Comparison of ENCODE assay signal across 8 cellular contexts in the genomic region with DNA sequence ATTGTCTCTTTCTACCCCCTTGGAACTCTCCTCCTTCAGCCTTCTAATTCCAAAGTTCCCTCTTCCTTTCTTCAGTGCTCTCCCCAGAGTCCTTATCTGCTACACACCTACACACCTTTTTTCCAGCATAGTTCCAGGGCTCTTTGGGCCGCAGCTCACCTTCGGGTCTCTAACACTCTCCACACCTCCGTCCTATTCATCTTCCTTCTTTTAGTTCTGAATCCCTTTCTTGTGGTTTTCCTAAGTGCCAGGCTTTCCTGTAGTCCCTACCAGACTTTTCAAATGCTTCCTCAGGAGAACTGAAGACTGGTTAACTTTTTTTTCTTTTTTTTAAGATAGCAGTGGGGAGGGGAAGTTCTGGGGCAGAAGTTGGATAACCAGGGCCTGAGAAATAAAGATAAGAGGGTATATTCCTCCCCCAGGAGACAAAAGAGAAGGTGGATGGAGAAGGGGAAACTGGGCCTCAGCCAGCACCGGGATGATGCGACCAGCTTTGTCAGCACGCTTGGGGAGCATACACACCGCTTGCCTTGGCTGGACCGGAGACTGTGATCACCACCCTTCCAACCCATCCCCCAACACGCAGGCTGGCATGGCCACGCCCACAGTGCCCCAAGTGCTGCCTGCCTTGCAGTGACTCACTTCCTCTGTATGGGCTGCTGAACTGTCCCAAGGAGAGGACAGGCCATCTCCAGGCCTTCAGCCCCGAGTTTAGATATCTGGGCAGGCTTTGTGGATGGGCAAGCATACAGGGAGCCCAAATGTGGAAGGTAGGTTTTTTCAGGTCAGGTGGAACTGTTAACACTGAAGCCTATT. TPM values are rescaled to one million over a fixed set of nuclear protein-coding genes. Genes with fewer than 3 reads are reported as not detected.
DNase-seq lines count a peak whose midpoint lies in the region; ATAC-seq and TF ChIP-seq lines count a peak whose summit lies in the region.

No MANE protein-coding gene starts in this region.

- no peaks in the 10 kb centered on the region for H3K36me3 Mint-ChIP-seq in osteocyte (ENCODE audit: unreplicated experiment)

- no peaks in the 10 kb centered on the region for H3K36me3 ChIP-seq in H7 (replicated peaks; ENCODE audit: control insufficient read depth, insufficient read depth, low read length)
- H3K36me3 ChIP-seq in gastroesophageal sphincter = no peaks in the 10 kb centered on the region
- H3K36me3 ChIP-seq in thoracic aorta = no peaks in the 10 kb centered on the region

- H3K27ac Mint-ChIP-seq in osteocyte (ENCODE audit: unreplicated experiment) = peak overlapping the region; percentile 96

- TF ChIP-seq POLR2A in gastroesophageal sphincter (IDR thresholded peaks at IDR 0.05) = peak in 1 of 2 donors; percentile 10

- DNase-seq in H7 (peak; percentile 56), RWPE1 (ENCODE audit: low spot score) (peak; percentile 84), osteocyte (ENCODE audit: extremely low spot score, unreplicated experiment) (peak; percentile 90), thoracic aorta (ENCODE audit: low spot score) (peak; percentile 77)
- peak; percentile 52 for DNase-seq in activated T-helper 1 cell treated with anti-CD3 and anti-CD28 coated beads, Interleukin-2, amount 50 U/mL, for 16 hours (ENCODE audit: low read depth in 1 of 2, low spot score in 1 of 2)

- H3K27me3 ChIP-seq in H7 (ENCODE audit: control insufficient read depth, insufficient read depth, low read length) (no peaks in the 10 kb centered on the region), gastroesophageal sphincter (no peaks in the 10 kb centered on the region), thoracic aorta (replicated peaks; ENCODE audit: insufficient read depth) (no peaks in the 10 kb centered on the region)

- POLR2A ChIA-PET in RWPE1 (lab: Yijun Ruan, JAX; ENCODE audit: low non-redundant PET) = interaction anchor here (0.5 kb wide), 1 partner anchor 387 kb away, joined by 4 read pairs; no protein-coding TSS in a partner anchor

- no peaks in the 10 kb centered on the region for H3K9me3 Mint-ChIP-seq in osteocyte (ENCODE audit: unreplicated experiment)

- H3K4me3 ChIP-seq in H7 (ENCODE audit: insufficient read depth, low read depth, low read length) (no peak overlapping the region), gastroesophageal sphincter (no peak overlapping the region), thoracic aorta (peak overlapping the region; percentile 15)

- H3K27ac ChIP-seq in RWPE1 (peak overlapping the region; percentile 91), gastroesophageal sphincter (peak overlapping the region; percentile 29 to 95 (median 60)), thoracic aorta (peak overlapping the region; percentile 85 to 92)

- TF ChIP-seq EP300 in gastroesophageal sphincter (IDR thresholded peaks at IDR 0.05) = no peak

- no peak for TF ChIP-seq CTCF in RWPE1 (conservative IDR thresholded peaks at IDR 0.05; ENCODE audit: low read depth)
- no peak for TF ChIP-seq CTCF in gastroesophageal sphincter (IDR thresholded peaks at IDR 0.05)
- TF ChIP-seq CTCF in osteocyte (IDR thresholded peaks at IDR 0.05) = no peak
- no peak for TF ChIP-seq CTCF in thoracic aorta (IDR thresholded peaks at IDR 0.05)

- CTCF ChIA-PET in RWPE1 (lab: Yijun Ruan, JAX) = interaction anchor here (0.6 to 0.7 kb wide), 3 partner anchors 29 to 187 kb away, joined by 3 to 4 read pairs (median 4); no protein-coding TSS in a partner anchor

- H3K9me3 ChIP-seq in gastroesophageal sphincter = no peaks in the 10 kb centered on the region
- no peaks in the 10 kb centered on the region for H3K9me3 ChIP-seq in thoracic aorta

- peak; percentile 48 for ATAC-seq in gastroesophageal sphincter
- peak; percentile 72 for ATAC-seq in thoracic aorta (ENCODE audit: insufficient number of reproducible peaks, low FRiP score, low read depth)
- ATAC-seq in HG03280 (IDR thresholded peaks at IDR 0.05; ENCODE audit: unreplicated experiment) = no peak
- ATAC-seq in GM19452 (IDR thresholded peaks at IDR 0.05; ENCODE audit: unreplicated experiment) = no peak

- peak overlapping the region; percentile 51 for H3K4me3 Mint-ChIP-seq in osteocyte (ENCODE audit: unreplicated experiment)

- H3K4me1 Mint-ChIP-seq in osteocyte (ENCODE audit: unreplicated experiment) = peaks cover 46% of the 10 kb centered on the region

- peaks cover 6 to 75% (median 18%) of the 10 kb centered on the region in 3 donors for H3K4me1 ChIP-seq in gastroesophageal sphincter
- peaks cover 23 to 58% of the 10 kb centered on the region in 2 donors for H3K4me1 ChIP-seq in thoracic aorta (ENCODE audit: control insufficient read depth in 1 of 2, low read depth in 2 of 2)

- no peaks in the 10 kb centered on the region for H3K27me3 Mint-ChIP-seq in osteocyte (ENCODE audit: unreplicated experiment)

- 58 to 100% methylated on average over 3 to 11 of the region's 11 CpGs for WGBS in gastroesophageal sphincter (ENCODE audit: low coverage in 1 of 2), 2 donors

RNA-seq across cellular contexts. Expression of a gene that starts 2.5 kb away (rescaled TPM):
- total RNA-seq in H7 (2014; rRNA removed; shearing (Covaris generic)) = 248 and 297 TPM in 2 replicates
- 100 to 1,000 TPM in 3 of 4 donors, 10 to 100 TPM in 1; 98.3 to 142 (median 127) TPM for total RNA-seq in gastroesophageal sphincter
- total RNA-seq in osteocyte = 240 and 261 TPM in 2 replicates
- 100 to 1,000 TPM; 102 to 122 TPM for total RNA-seq in thoracic aorta

RNA-seq across cellular contexts. Expression of a gene that starts 5.0 kb away (rescaled TPM):
- 0.62 and 1.6 TPM in 2 replicates for total RNA-seq in H7 (2014; rRNA removed; shearing (Covaris generic))
- total RNA-seq in gastroesophageal sphincter = under 1 TPM in 1 of 4 donors, not detected in 3; 0.31 TPM
- total RNA-seq in osteocyte = not detected in 2 replicates
- total RNA-seq in thoracic aorta = not detected

RNA-seq across cellular contexts. Expression of a gene that starts 29.6 kb away (rescaled TPM):
- 12.6 and 18.4 TPM in 2 replicates for total RNA-seq in H7 (2014; rRNA removed; shearing (Covaris generic))
- total RNA-seq in gastroesophageal sphincter = 10 to 100 TPM; 21.2 to 39.2 (median 33.2) TPM
- total RNA-seq in osteocyte = 22.2 and 24.3 TPM in 2 replicates
- total RNA-seq in thoracic aorta = 10 to 100 TPM; 16.9 to 28.3 TPM

RNA-seq across cellular contexts. Expression of a gene that starts 31.2 kb away (rescaled TPM):
- 33.5 and 36.3 TPM in 2 replicates for total RNA-seq in H7 (2014; rRNA removed; shearing (Covaris generic))
- total RNA-seq in gastroesophageal sphincter (10 to 100 TPM; 24.2 to 28.9 (median 26.7) TPM), osteocyte (18.2 and 20.5 TPM in 2 replicates), thoracic aorta (10 to 100 TPM; 16.5 to 21.3 TPM)

RNA-seq across cellular contexts. Expression of a gene that starts 50.9 kb away (rescaled TPM):
- total RNA-seq in H7 (2014; rRNA removed; shearing (Covaris generic)) = 67.9 and 74.9 TPM in 2 replicates
- total RNA-seq in gastroesophageal sphincter (10 to 100 TPM; 21.9 to 32.2 (median 28.7) TPM), osteocyte (53.5 and 59.8 TPM in 2 replicates), thoracic aorta (10 to 100 TPM; 38.9 to 42.7 TPM)

Comparison
In these comparisons a context has a peak if more than half of its experiments do, and no peak if none do; other contexts are left out.
1. ATAC-seq: peak in gastroesophageal sphincter (single experiment) and thoracic aorta (single experiment); none in HG03280 (single experiment) and GM19452 (single experiment).
2. Peak in every context shown above with its lines, with median percentiles within 50 percentile points of each other: DNase-seq and H3K27ac ChIP-seq.